9 cellular contexts compared by ENCODE assay signal in genomic region chr13:108342369-108343289, GRCh38.
DNase-seq lines count a peak whose midpoint lies in the region; ATAC-seq and TF ChIP-seq lines count a peak whose summit lies in the region.
"Had no signal": no experiment of that assay in that cellular context is flagged by ENCODE, and none has a peak within 500 bp of the region (broad histone marks: within the 10 kb centered on the region; RNA-seq: fewer than 3 reads in every experiment).

No MANE protein-coding gene starts in this region.

- H3K9me2 ChIP-seq in Loucy (replicated peaks; ENCODE audit: low read depth, low read length) = no peaks in the 10 kb centered on the region

- no peak for TF ChIP-seq POLR2A in spleen (IDR thresholded peaks at IDR 0.05)

- H3K9me3 ChIP-seq in Loucy (ENCODE audit: insufficient read depth, low read depth, low read length) (no peaks in the 10 kb centered on the region), spleen (no peaks in the 10 kb centered on the region)
- H3K9me3 ChIP-seq: BLaER1 had no signal

- intact Hi-C loops in spleen (cut with DNase I; ENCODE audit: low total_unique reads) = no loop called here

- H3K27ac ChIP-seq in spleen = peak overlapping the region in 4 of 8 donors; percentile 1 to 56 (median 6)
- H3K27ac ChIP-seq: BLaER1 had no signal

- H3K36me3 ChIP-seq in Loucy (ENCODE audit: insufficient read depth, low read length) = no peaks in the 10 kb centered on the region
- no peaks in the 10 kb centered on the region for H3K36me3 ChIP-seq in spleen
- H3K36me3 ChIP-seq: BLaER1 had no signal

- no peaks in the 10 kb centered on the region for H3K79me2 ChIP-seq in Loucy (ENCODE audit: insufficient read depth, low read length)

- no peaks in the 10 kb centered on the region for H4K20me1 ChIP-seq in Loucy (ENCODE audit: insufficient read depth, low read length, poor library complexity, severe bottlenecking)
- H4K20me1 ChIP-seq: BLaER1 had no signal

- H3K9ac ChIP-seq in Loucy (ENCODE audit: low read depth, low read length, poor library complexity, severe bottlenecking) = no peak overlapping the region
- H3K9ac ChIP-seq: BLaER1 had no signal

- no peaks in the 10 kb centered on the region for H3F3A ChIP-seq in Loucy (ENCODE audit: low read depth)

- no peaks in the 10 kb centered on the region for H3K4me1 ChIP-seq in Loucy (ENCODE audit: insufficient read depth, low read length, poor library complexity, severe bottlenecking)
- peaks cover 0 to 12% (median 3%) of the 10 kb centered on the region in 6 donors for H3K4me1 ChIP-seq in spleen
- H3K4me1 ChIP-seq: BLaER1 had no signal

- peak overlapping the region; percentile 38 for H3K4me2 ChIP-seq in Loucy (ENCODE audit: low read depth, low read length, poor library complexity, severe bottlenecking)
- H3K4me2 ChIP-seq: BLaER1 had no signal

- peak; percentile 63 for ATAC-seq in GM21360 (IDR thresholded peaks at IDR 0.05; ENCODE audit: unreplicated experiment)

- 37 to 54% (median 40%) methylated on average over 7 of the region's 7 CpGs for WGBS in spleen, 5 donors

- DNase-seq in DMS53 (lab: John Stamatoyannopoulos, UW) = peak; percentile 32
- DNase-seq in DMS53 treated with DMSO at 0.1 percent for 48 hours (lab: John Stamatoyannopoulos, UW; ENCODE audit: unreplicated experiment) = no peak
- peak; percentile 26 for DNase-seq in T-helper 22 cell (ENCODE audit: low read depth)
- DNase-seq in globus pallidus (ENCODE audit: low spot score) = peak; percentile 65
- no peak for DNase-seq in spleen
- DNase-seq in effector CD8-positive, alpha-beta T cell (lab: John Stamatoyannopoulos, UW) = no peak

- TF ChIP-seq CTCF in Loucy (conservative IDR thresholded peaks at IDR 0.05; ENCODE audit: low read length) (peak; percentile 67), spleen (IDR thresholded peaks at IDR 0.05 in 8 of 11, conservative IDR thresholded peaks at IDR 0.05 in 3 of 11) (peak in 7 of 11 experiments; percentile 20 to 47 (median 34))

- H2AFZ ChIP-seq in Loucy (ENCODE audit: low read length) = peak overlapping the region; percentile 68; the same call in 1 of the 2 replicates

- H3K27me3 ChIP-seq in Loucy (ENCODE audit: insufficient read depth, low read length, poor library complexity, severe bottlenecking) (no peaks in the 10 kb centered on the region), spleen (replicated peaks in 1 of 7) (no peaks in the 10 kb centered on the region)
- H3K27me3 ChIP-seq: BLaER1 had no signal

- H3K4me3 ChIP-seq in Loucy (ENCODE audit: low read length, poor library complexity, severe bottlenecking) = peak overlapping the region; percentile 39
- peak overlapping the region in 1 of 8 donors; percentile 35 for H3K4me3 ChIP-seq in spleen
- H3K4me3 ChIP-seq: BLaER1 had no signal

Comparison
In these comparisons a context has a peak if more than half of its experiments do, and no peak if none do; other contexts are left out.
1. DNase-seq: peak in DMS53 (single experiment), T-helper 22 cell (single experiment) and globus pallidus (single experiment); none in DMS53 treated with DMSO at 0.1 percent for 48 hours (single experiment), spleen (single experiment) and effector CD8-positive, alpha-beta T cell (single experiment).